1 cellular context compared by ENCODE assay signal in the genomic region with DNA sequence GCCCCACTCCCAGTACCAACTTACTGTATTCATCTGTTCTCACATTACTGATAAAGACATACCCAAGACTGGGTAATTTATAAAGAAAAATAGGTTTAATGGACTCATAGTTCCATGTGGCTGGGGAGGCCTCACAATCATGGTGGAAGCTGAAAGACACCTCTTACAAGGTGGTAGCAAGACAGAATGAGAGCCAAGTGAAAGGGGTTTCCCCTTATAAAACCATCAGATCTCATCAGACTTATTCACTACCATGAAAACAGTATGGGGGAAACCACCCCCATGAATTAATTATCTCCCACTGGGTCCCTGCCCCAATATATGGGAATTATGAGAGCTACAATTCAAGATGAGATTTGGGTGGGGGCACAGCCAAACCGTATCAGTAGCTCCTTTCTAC. TPM values are rescaled to one million over a fixed set of nuclear protein-coding genes. Genes with fewer than 3 reads are reported as not detected.
"Had no signal": no experiment of that assay in that cellular context is flagged by ENCODE, and none has a peak within 500 bp of the region (broad histone marks: within the 10 kb centered on the region; RNA-seq: fewer than 3 reads in every experiment).

No MANE protein-coding gene starts in this region.

RNA-seq across cellular contexts. Expression of a gene that starts 43.5 kb away (rescaled TPM):
- total RNA-seq: body of pancreas had no signal
